In genomic region chr1:9753121-9753531, GRCh38 we compare ENCODE assay signal across 11 cellular contexts.
DNase-seq lines count a peak whose midpoint lies in the region; ATAC-seq and TF ChIP-seq lines count a peak whose summit lies in the region.
"Had no signal": no experiment of that assay in that cellular context is flagged by ENCODE, and none has a peak within 500 bp of the region (broad histone marks: within the 10 kb centered on the region; RNA-seq: fewer than 3 reads in every experiment).

No MANE protein-coding gene starts in this region.

- no peaks in the 10 kb centered on the region for H3K4me1 Mint-ChIP-seq in activated naive CD4-positive, alpha-beta T cell treated with anti-CD3 and anti-CD28 coated beads for 36 hours (ENCODE audit: low read depth)

- H3K4me3 ChIP-seq in right atrium auricular region: no peak overlapping the region
- H3K4me3 ChIP-seq: ascending aorta, BLaER1 had no signal

- peaks cover 13% of the 10 kb centered on the region for H3K36me3 Mint-ChIP-seq in activated naive CD4-positive, alpha-beta T cell treated with anti-CD3 and anti-CD28 coated beads for 36 hours (ENCODE audit: low read depth)

- no peak overlapping the region for H3K4me3 Mint-ChIP-seq in activated naive CD4-positive, alpha-beta T cell treated with anti-CD3 and anti-CD28 coated beads for 36 hours
- H3K4me3 Mint-ChIP-seq: naive thymus-derived CD8-positive, alpha-beta T cell had no signal

- peaks cover 0 to 14% of the 10 kb centered on the region in 2 donors for H3K4me1 ChIP-seq in right atrium auricular region
- H3K4me1 ChIP-seq: ascending aorta, BLaER1 had no signal

- no peaks in the 10 kb centered on the region for H3K9me3 Mint-ChIP-seq in activated naive CD4-positive, alpha-beta T cell treated with anti-CD3 and anti-CD28 coated beads for 36 hours
- H3K9me3 Mint-ChIP-seq: naive thymus-derived CD8-positive, alpha-beta T cell had no signal

- POLR2A ChIA-PET in GM10248 (lab: Yijun Ruan, JAX): no interaction called here

- H3K27ac Mint-ChIP-seq in activated naive CD4-positive, alpha-beta T cell treated with anti-CD3 and anti-CD28 coated beads for 36 hours: no peak overlapping the region

- peak; percentile 27 for ATAC-seq in Right ventricle myocardium superior (ENCODE audit: poor library complexity)
- ATAC-seq in left ventricle myocardium superior: peak; percentile 50
- no peak for ATAC-seq in GM18502 (IDR thresholded peaks at IDR 0.05; ENCODE audit: poor library complexity, unreplicated experiment)
- ATAC-seq: naive thymus-derived CD8-positive, alpha-beta T cell had no signal

- TF ChIP-seq CTCF in right atrium auricular region (IDR thresholded peaks at IDR 0.05) (no peak), GM10248 (IDR thresholded peaks at IDR 0.05; ENCODE audit: control extremely low read depth, extremely low read depth, low read depth, missing control alignments) (no peak)

- peak; percentile 72 for DNase-seq in Right ventricle myocardium superior
- DNase-seq in right atrium auricular region (ENCODE audit: low spot score): no peak
- peak; percentile 93 for DNase-seq in astrocyte of the hippocampus (ENCODE audit: low read depth, low spot score)
- peak; percentile 76 for DNase-seq in left ventricle myocardium superior
- DNase-seq in stimulated activated CD4-positive, alpha-beta T cell treated with anti-CD3 and anti-CD28 coated beads, Interleukin-4, amount 100 ng/mL, for 1 hour: no peak
- no peak for DNase-seq in activated naive CD4-positive, alpha-beta T cell treated with anti-CD3 and anti-CD28 coated beads for 36 hours
- no peak for DNase-seq in GM10248 (ENCODE audit: extremely low spot score)
- DNase-seq: naive thymus-derived CD8-positive, alpha-beta T cell had no signal

- no peak overlapping the region for H3K27ac ChIP-seq in right atrium auricular region
- H3K27ac ChIP-seq: ascending aorta, BLaER1 had no signal

- H3K27me3 Mint-ChIP-seq in activated naive CD4-positive, alpha-beta T cell treated with anti-CD3 and anti-CD28 coated beads for 36 hours (ENCODE audit: low read depth): no peaks in the 10 kb centered on the region
- H3K27me3 Mint-ChIP-seq: naive thymus-derived CD8-positive, alpha-beta T cell had no signal

- intact Hi-C loops in Right ventricle myocardium superior (cut with DNase I): no loop called here
- intact Hi-C loops in left ventricle myocardium superior (cut with micrococcal nuclease): no loop called here
- intact Hi-C loops in activated naive CD4-positive, alpha-beta T cell treated with anti-CD3 and anti-CD28 coated beads for 36 hours (cut with micrococcal nuclease): no loop called here

- CTCF ChIA-PET in activated naive CD4-positive, alpha-beta T cell treated with anti-CD3 and anti-CD28 coated beads for 36 hours (lab: Charles Lee): interaction anchor here (0.6 kb wide), 1 partner anchor 44 kb away, joined by 3 read pairs; no protein-coding TSS in a partner anchor
- CTCF ChIA-PET in GM10248 (lab: Yijun Ruan, JAX): no interaction called here

- no peaks in the 10 kb centered on the region for H3K9me3 ChIP-seq in right atrium auricular region
- H3K9me3 ChIP-seq: ascending aorta, BLaER1 had no signal

- peaks cover 28% of the 10 kb centered on the region for H3K36me3 ChIP-seq in right atrium auricular region

- H3K27me3 ChIP-seq in right atrium auricular region: no peaks in the 10 kb centered on the region
- H3K27me3 ChIP-seq: ascending aorta, BLaER1 had no signal

Comparison
In these comparisons a context has a peak if more than half of its experiments do, and no peak if none do; other contexts are left out.
1. DNase-seq: peak in Right ventricle myocardium superior (single experiment), astrocyte of the hippocampus (single experiment) and left ventricle myocardium superior (single experiment); none in right atrium auricular region (single experiment), stimulated activated CD4-positive, alpha-beta T cell treated with anti-CD3 and anti-CD28 coated beads, Interleukin-4, amount 100 ng/mL, for 1 hour (single experiment), activated naive CD4-positive, alpha-beta T cell treated with anti-CD3 and anti-CD28 coated beads for 36 hours (single experiment) and GM10248 (single experiment).